ENCODE assay signal across 9 cellular contexts in genomic region chr14:76423534-76423933, GRCh38. TPM values are rescaled to one million over a fixed set of nuclear protein-coding genes. Genes with fewer than 3 reads are reported as not detected.
"Had no signal": no experiment of that assay in that cellular context is flagged by ENCODE, and none has a peak within 500 bp of the region (broad histone marks: within the 10 kb centered on the region; RNA-seq: fewer than 3 reads in every experiment).

No MANE protein-coding gene starts in this region.

- H3K27ac ChIP-seq: HL-60 had no signal

- H3K9me3 ChIP-seq: HAP-1 had no signal

- H3K4me3 Mint-ChIP-seq: GM23338, HFFc6 had no signal

- H3K4me2 ChIP-seq: GM23338 had no signal

- H3K27ac Mint-ChIP-seq: GM23338, HFFc6 had no signal

- H3K9me3 Mint-ChIP-seq: GM23338, HFFc6 had no signal

- FAIRE-seq: K562 had no signal

- H3K36me3 ChIP-seq: HAP-1 had no signal

- H2AFZ ChIP-seq: GM23338 had no signal

- H3K4me1 ChIP-seq: HAP-1 had no signal

- DNase-seq: H7, HFFc6, IMR-90, KG1 had no signal

- H3K4me3 ChIP-seq: GM23338, HAP-1, K562 had no signal

RNA-seq across cellular contexts. Expression of gene ESRRB, which starts 47.6 kb away (rescaled TPM):
- total RNA-seq: HFFc6, HT1080, IMR-90 had no signal
- polyA plus RNA-seq: IMR-90 had no signal
